8 cellular contexts compared by ENCODE assay signal in the genomic region with DNA sequence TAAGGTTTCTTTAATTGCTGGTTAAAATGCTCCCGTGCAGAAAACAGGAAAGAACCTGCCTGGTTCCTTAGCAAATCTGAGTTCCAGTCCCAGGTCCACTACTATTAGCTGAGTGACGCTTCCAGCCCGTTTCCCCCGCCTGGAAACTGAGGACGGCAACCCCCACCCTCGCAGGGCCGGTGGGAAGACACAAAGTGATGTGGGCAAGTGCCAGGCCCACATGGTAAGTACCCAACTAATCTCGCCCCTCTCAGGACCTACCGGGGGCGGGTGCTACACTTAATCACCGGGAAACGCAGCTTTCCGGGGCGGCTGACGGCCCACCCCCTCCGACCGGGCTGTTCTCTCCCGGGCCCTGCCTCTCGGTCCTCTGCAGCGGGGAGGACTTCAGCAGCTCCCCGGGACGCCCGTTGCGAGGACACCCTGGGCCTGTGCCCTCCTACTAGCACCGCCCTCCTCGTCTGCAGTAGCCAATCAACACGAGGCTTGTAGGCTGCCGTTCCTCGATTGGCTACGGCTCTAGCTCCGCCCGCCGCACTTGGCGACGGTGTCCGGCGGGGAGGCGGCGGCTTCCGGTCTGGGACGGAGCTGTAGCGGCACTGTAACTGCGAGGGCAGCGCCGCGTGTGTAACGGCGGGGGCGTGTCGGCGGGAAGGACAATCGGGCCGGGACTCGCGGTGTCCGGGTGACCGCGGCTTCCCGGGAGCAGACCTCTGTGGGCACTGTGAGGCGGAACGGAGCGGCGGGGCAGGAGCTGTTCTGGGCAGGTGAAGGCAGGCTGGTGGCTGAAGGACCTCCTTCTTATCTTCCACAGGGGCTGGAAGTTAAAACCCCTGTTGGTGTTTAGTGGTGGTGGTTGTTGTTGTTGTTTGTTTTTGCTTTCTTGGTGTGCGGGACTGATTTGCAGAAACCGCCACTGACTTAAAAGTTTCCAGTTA. TPM values are rescaled to one million over a fixed set of nuclear protein-coding genes. Genes with fewer than 3 reads are reported as not detected.
DNase-seq lines count a peak whose midpoint lies in the region; TF ChIP-seq lines count a peak whose summit lies in the region.

TSS of gene ZBTB9 (plus strand) at position 568 of the 938 bp plus-strand sequence. CDS start 525 bp downstream, outside the sequence.

- H3K27me3 Mint-ChIP-seq in H9 (ENCODE audit: low read depth) (peaks cover 2% of the 10 kb centered on the region; the same call in 1 of the 2 replicates), nephron progenitor cell (ENCODE audit: low read depth, poor library complexity) (peaks cover 4% of the 10 kb centered on the region)
- no peaks in the 10 kb centered on the region for H3K27me3 Mint-ChIP-seq in stimulated activated naive CD8-positive, alpha-beta T cell treated with anti-CD3 and anti-CD28 coated beads, Interleukin-15, Interleukin-2, amounts not matched to agents 100 ng/mL and 50 ng/mL, for 24 hours

- no peaks in the 10 kb centered on the region for H3K79me1 ChIP-seq in H9 (ENCODE audit: insufficient read depth, low read depth, low read length, poor library complexity, severe bottlenecking)

- H3K14ac ChIP-seq in H9 (ENCODE audit: insufficient read depth, low read length): peak within 1 kb of the TSS; percentile 6; the same call in 1 of the 2 replicates

- no peak within 1 kb of the TSS for H3T11ph ChIP-seq in H9 (ENCODE audit: low read length)

- no peak within 1 kb of the TSS for H2BK120ac ChIP-seq in H9 (ENCODE audit: low read depth, low read length, poor library complexity, severe bottlenecking)

- H4K20me1 ChIP-seq in H9 (ENCODE audit: control insufficient read depth, insufficient read depth, insufficient read length): no peaks in the 10 kb centered on the region

- H3K36me3 Mint-ChIP-seq in H9 (ENCODE audit: insufficient read depth in 1 of 3, low read depth in 3 of 3) (peaks cover 15 to 59% (median 48%) of the 10 kb centered on the region in 3 experiments), nephron progenitor cell (ENCODE audit: low read depth) (peaks cover 37% of the 10 kb centered on the region)
- peaks cover 27% of the 10 kb centered on the region for H3K36me3 Mint-ChIP-seq in stimulated activated naive CD8-positive, alpha-beta T cell treated with anti-CD3 and anti-CD28 coated beads, Interleukin-15, Interleukin-2, amounts not matched to agents 100 ng/mL and 50 ng/mL, for 24 hours (ENCODE audit: low read depth)

- no peak within 1 kb of the TSS for H2BK20ac ChIP-seq in H9 (ENCODE audit: low read depth, low read length, poor library complexity, severe bottlenecking)

- no peak within 1 kb of the TSS for H3K23ac ChIP-seq in H9 (ENCODE audit: insufficient read length, low read depth, low read length)

- H4K5ac ChIP-seq in H9 (ENCODE audit: insufficient read length, low read depth, low read length): no peak within 1 kb of the TSS

- H3K27me3 ChIP-seq in H9 (ENCODE audit: insufficient read depth, low read length): no peaks in the 10 kb centered on the region

- H3K9ac ChIP-seq in ES-I3 (ENCODE audit: low read depth, low read length): peak within 1 kb of the TSS; percentile 81
- H3K9ac ChIP-seq in H9 (ENCODE audit: extremely low read depth, insufficient read length, low read length): peak within 1 kb of the TSS; percentile 75

- TF ChIP-seq CTCF in H9 (conservative IDR thresholded peaks at IDR 0.05) (no peak), nephron progenitor cell (IDR thresholded peaks at IDR 0.05) (no peak)

- peak; percentile 93 for TF ChIP-seq POLR2A in Raji (IDR thresholded peaks at IDR 0.05; ENCODE audit: insufficient read depth, low read depth, low read length)

- H3K4me1 ChIP-seq in ES-I3 (ENCODE audit: insufficient read depth, low read length) (no peaks in the 10 kb centered on the region; the same call in 1 of the 2 replicates), H9 (ENCODE audit: insufficient read depth, low read length) (no peaks in the 10 kb centered on the region)

- no peak within 1 kb of the TSS for H2BK12ac ChIP-seq in H9 (ENCODE audit: insufficient read length, low read depth, low read length)

- H3K36me3 ChIP-seq in ES-I3 (ENCODE audit: insufficient read depth, low read length): peaks cover 10% of the 10 kb centered on the region

- no CpG with 5 or more reads among the region's 65 CpGs for WGBS in H9 (ENCODE audit: extremely low coverage, insufficient read length, low lambda C conversion rate)

- H2BK15ac ChIP-seq in H9 (ENCODE audit: low read depth, low read length): no peak within 1 kb of the TSS

- H3K4ac ChIP-seq in H9 (ENCODE audit: low read depth, low read length): no peak within 1 kb of the TSS

- no peak within 1 kb of the TSS for H4K91ac ChIP-seq in H9 (ENCODE audit: insufficient read length, low read depth, low read length)

- peak within 1 kb of the TSS; percentile 78 for H3K4me2 ChIP-seq in H9 (ENCODE audit: insufficient read depth, insufficient read length, low read length)

- H3K79me2 ChIP-seq in H9 (ENCODE audit: insufficient read depth, low read length): no peaks in the 10 kb centered on the region

- no peak within 1 kb of the TSS for H2BK5ac ChIP-seq in H9 (ENCODE audit: insufficient read length, low read length)

- DNase-seq in H9 (peak; percentile 98), M059J (ENCODE audit: low read depth) (peak; percentile 97), fibroblast of the conjunctiva (ENCODE audit: low read depth) (peak; percentile 95), nephron progenitor cell (peak; percentile 95)
- peak; percentile 92 for DNase-seq in activated effector memory CD4-positive, alpha-beta T cell treated with Interleukin-2 at 50 U/mL for 16 hours

- peak within 1 kb of the TSS; percentile 80 to 97 (median 95); a peak in 6 of 7 replicates for H3K27ac Mint-ChIP-seq in H9
- H3K27ac Mint-ChIP-seq in nephron progenitor cell: peak within 1 kb of the TSS; percentile 84
- peak within 1 kb of the TSS; percentile 88 for H3K27ac Mint-ChIP-seq in stimulated activated naive CD8-positive, alpha-beta T cell treated with anti-CD3 and anti-CD28 coated beads, Interleukin-15, Interleukin-2, amounts not matched to agents 100 ng/mL and 50 ng/mL, for 24 hours

- H3K4me1 Mint-ChIP-seq in H9 (peaks cover 17 to 30% of the 10 kb centered on the region in 2 experiments), nephron progenitor cell (peaks cover 25% of the 10 kb centered on the region)
- peaks cover 30% of the 10 kb centered on the region for H3K4me1 Mint-ChIP-seq in stimulated activated naive CD8-positive, alpha-beta T cell treated with anti-CD3 and anti-CD28 coated beads, Interleukin-15, Interleukin-2, amounts not matched to agents 100 ng/mL and 50 ng/mL, for 24 hours (ENCODE audit: low read depth)

- peak within 1 kb of the TSS; percentile 96 to 98 for H3K4me3 Mint-ChIP-seq in H9
- H3K4me3 Mint-ChIP-seq in nephron progenitor cell: peak within 1 kb of the TSS; percentile 91
- H3K4me3 Mint-ChIP-seq in stimulated activated naive CD8-positive, alpha-beta T cell treated with anti-CD3 and anti-CD28 coated beads, Interleukin-15, Interleukin-2, amounts not matched to agents 100 ng/mL and 50 ng/mL, for 24 hours: peak within 1 kb of the TSS; percentile 93

- no peak within 1 kb of the TSS for H2AK5ac ChIP-seq in H9 (ENCODE audit: insufficient read length, low read length)

- H3K23me2 ChIP-seq in H9 (ENCODE audit: insufficient read length, low read depth, low read length, poor library complexity, severe bottlenecking): peaks cover 10% of the 10 kb centered on the region

- H2AFZ ChIP-seq in H9 (ENCODE audit: low read length): no peak within 1 kb of the TSS

- H3K9me3 Mint-ChIP-seq in H9 (no peaks in the 10 kb centered on the region), nephron progenitor cell (no peaks in the 10 kb centered on the region)
- H3K9me3 Mint-ChIP-seq in stimulated activated naive CD8-positive, alpha-beta T cell treated with anti-CD3 and anti-CD28 coated beads, Interleukin-15, Interleukin-2, amounts not matched to agents 100 ng/mL and 50 ng/mL, for 24 hours: no peaks in the 10 kb centered on the region

- H3K9me3 ChIP-seq in ES-I3 (ENCODE audit: control insufficient read depth, insufficient read depth, low read length) (no peaks in the 10 kb centered on the region), H9 (ENCODE audit: control insufficient read depth, low read depth, low read length) (no peaks in the 10 kb centered on the region)

- H4K8ac ChIP-seq in H9 (replicated peaks; ENCODE audit: insufficient read length, low read depth, low read length): no peak within 1 kb of the TSS

- no peak within 1 kb of the TSS for H3K27ac ChIP-seq in H9 (ENCODE audit: insufficient read length, low read depth, low read length)

- no peak within 1 kb of the TSS for H3K18ac ChIP-seq in H9 (ENCODE audit: insufficient read length, low read depth, low read length)

- no peak within 1 kb of the TSS for H3K56ac ChIP-seq in H9 (ENCODE audit: insufficient read length, low read depth, low read length)

RNA-seq across cellular contexts. Expression of gene ZBTB9, which starts in this region (rescaled TPM):
- 48.1 and 53.1 TPM in 2 replicates for total RNA-seq in H9 (2021)
- 6.6 and 9.8 TPM in 2 replicates for total RNA-seq in M059J (2014; rRNA removed; shearing (Covaris generic))
